Comparison of ENCODE assay signal across 1 cellular context in the genomic region with DNA sequence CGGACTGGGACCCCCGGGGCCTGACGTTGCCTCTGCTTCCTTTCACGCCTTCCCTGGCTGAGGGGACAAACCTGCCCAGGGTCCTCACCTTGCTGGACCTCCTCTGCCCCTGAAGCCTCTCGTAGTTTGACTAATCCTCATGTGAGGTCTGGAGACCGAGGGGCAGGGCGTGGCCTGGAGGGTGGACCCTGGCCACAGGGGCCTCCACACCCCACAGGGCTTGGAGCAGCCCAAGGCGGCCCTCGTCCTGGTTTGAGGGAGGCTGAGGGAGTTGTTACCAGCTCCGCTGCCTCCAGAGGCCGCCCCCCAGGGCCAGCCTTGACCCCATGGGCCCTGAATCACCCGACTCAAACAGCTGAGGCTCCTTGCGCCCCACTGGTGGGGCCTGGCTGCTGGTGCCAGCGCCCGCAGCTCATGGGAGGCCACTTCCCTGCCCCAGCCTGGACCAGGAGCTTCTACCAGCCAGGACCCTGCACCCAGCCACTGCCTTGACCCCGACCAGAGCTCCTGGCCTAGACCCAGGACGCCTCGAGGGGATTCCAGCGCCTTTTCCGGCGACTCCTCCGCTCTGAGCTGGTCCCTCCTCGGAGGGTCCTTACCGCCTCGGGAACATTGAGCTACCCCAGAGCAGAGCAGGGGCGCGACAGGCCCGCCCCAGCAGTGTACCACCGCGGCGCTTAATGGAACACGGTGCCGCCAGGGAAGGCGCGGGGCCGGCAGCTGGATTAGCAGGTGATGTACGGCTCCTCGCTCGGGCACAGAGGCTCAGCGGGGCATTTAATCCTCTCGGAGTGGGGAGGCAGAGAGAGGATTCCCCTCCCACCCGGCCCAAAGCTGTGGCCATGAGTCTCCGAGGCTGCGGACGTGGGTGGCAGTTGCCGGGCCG.
TF ChIP-seq lines count a peak whose summit lies in the region.

No MANE protein-coding gene starts in this region.

TF ChIP-seq in K562, 482 proteins besides CTCF, POLR2A, EP300 and RAD21:
- TF ChIP-seq CBX5 (IDR thresholded peaks at IDR 0.05; ENCODE audit: borderline replicate concordance, low read depth) (no peak), POLR2AphosphoS5 (IDR thresholded peaks at IDR 0.05; ENCODE audit: control insufficient read depth, insufficient read depth, low read depth, low read length) (peak; percentile 25; the same call in 1 of the 2 replicates), RBM22 (IDR thresholded peaks at IDR 0.05; ENCODE audit: low read depth, low read length, poor library complexity, severe bottlenecking) (peak; percentile 88), POLR2G (IDR thresholded peaks at IDR 0.05; ENCODE audit: low read depth, low read length) (peak; percentile 78)
- TF ChIP-seq, protein P1, sequence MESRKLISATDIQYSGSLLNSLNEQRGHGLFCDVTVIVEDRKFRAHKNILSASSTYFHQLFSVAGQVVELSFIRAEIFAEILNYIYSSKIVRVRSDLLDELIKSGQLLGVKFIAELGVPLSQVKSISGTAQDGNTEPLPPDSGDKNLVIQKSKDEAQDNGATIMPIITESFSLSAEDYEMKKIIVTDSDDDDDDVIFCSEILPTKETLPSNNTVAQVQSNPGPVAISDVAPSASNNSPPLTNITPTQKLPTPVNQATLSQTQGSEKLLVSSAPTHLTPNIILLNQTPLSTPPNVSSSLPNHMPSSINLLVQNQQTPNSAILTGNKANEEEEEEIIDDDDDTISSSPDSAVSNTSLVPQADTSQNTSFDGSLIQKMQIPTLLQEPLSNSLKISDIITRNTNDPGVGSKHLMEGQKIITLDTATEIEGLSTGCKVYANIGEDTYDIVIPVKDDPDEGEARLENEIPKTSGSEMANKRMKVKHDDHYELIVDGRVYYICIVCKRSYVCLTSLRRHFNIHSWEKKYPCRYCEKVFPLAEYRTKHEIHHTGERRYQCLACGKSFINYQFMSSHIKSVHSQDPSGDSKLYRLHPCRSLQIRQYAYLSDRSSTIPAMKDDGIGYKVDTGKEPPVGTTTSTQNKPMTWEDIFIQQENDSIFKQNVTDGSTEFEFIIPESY (CRISPR knock-in tag; IDR thresholded peaks at IDR 0.05) = peak; percentile 88
